19 cellular contexts compared by ENCODE assay signal in genomic region chr7:122166708-122167107, GRCh38. TPM values are rescaled to one million over a fixed set of nuclear protein-coding genes. Genes with fewer than 3 reads are reported as not detected.
A peak's percentile ranks its signal among the peaks of the same experiment; 100 is the strongest.
DNase-seq lines count a peak whose midpoint lies in the region; ATAC-seq and TF ChIP-seq lines count a peak whose summit lies in the region.
"Had no signal": no experiment of that assay in that cellular context is flagged by ENCODE, and none has a peak within 500 bp of the region (broad histone marks: within the 10 kb centered on the region; RNA-seq: fewer than 3 reads in every experiment).

No MANE protein-coding gene starts in this region.

- no peak for TF ChIP-seq CTCF in astrocyte of the cerebellum (IDR thresholded peaks at IDR 0.05; ENCODE audit: low read depth, low read length, missing control alignments)
- no peak for TF ChIP-seq CTCF in foreskin keratinocyte (conservative IDR thresholded peaks at IDR 0.05)
- TF ChIP-seq CTCF in GM13976 (IDR thresholded peaks at IDR 0.05; ENCODE audit: borderline replicate concordance, control extremely low read depth, extremely low read depth, insufficient read depth, missing control alignments), result no peak

- DNase-seq in SIG-M5 treated with dmso at 0.1 percent for 504 hours (lab: John Stamatoyannopoulos, UW; ENCODE audit: unreplicated experiment) (peak; percentile 17), SIG-M5 (lab: John Stamatoyannopoulos, UW) (no peak), astrocyte of the cerebellum (ENCODE audit: low read depth) (peak; percentile 36), foreskin keratinocyte (peak; percentile 47 to 62), stromal cell of bone marrow (ENCODE audit: low read depth) (peak; percentile 31), GM13976 (ENCODE audit: low spot score) (no peak), DMS114 treated with DMSO at 0.1 percent for 48 hours (lab: John Stamatoyannopoulos, UW; ENCODE audit: unreplicated experiment) (no peak)
- DNase-seq: activated CD4-positive, alpha-beta T cell treated with anti-CD3 and anti-CD28 coated beads for 48 hours; activated T-cell treated with anti-CD3 and anti-CD28 coated beads, Interleukin-2, amount 50 U/mL, for 72 hours; amygdala; effector memory CD4-positive, alpha-beta T cell; lower lobe of right lung; NCI-H146; NCI-H69; stimulated activated CD4-positive, alpha-beta T cell treated with anti-CD3 and anti-CD28 coated beads, Interleukin-12 subunit alpha, Interleukin-12 subunit beta, amount 100 ng/mL, for 4 hours; T-helper 9 cell; testis had no signal

- H3K27me3 ChIP-seq in foreskin keratinocyte, result no peaks in the 10 kb centered on the region
- H3K27me3 ChIP-seq: testis had no signal

- H3K4me1 ChIP-seq in foreskin keratinocyte, result no peaks in the 10 kb centered on the region
- H3K4me1 ChIP-seq: lower lobe of right lung, testis had no signal

- in situ Hi-C loops in astrocyte of the cerebellum (cut with HindIII; ENCODE audit: low sequenced_read_pairs) (no loop called here), GM13976 (cut with MboI; ENCODE audit: low sequenced_read_pairs, unreplicated experiment) (no loop called here)

- no peak overlapping the region for H3K27ac ChIP-seq in foreskin keratinocyte
- H3K27ac ChIP-seq: 22Rv1, lower lobe of right lung, testis had no signal

- ATAC-seq in foreskin keratinocyte, result peak; percentile 44
- ATAC-seq in HG02840 (IDR thresholded peaks at IDR 0.05; ENCODE audit: low FRiP score, unreplicated experiment), result no peak
- ATAC-seq: activated T-cell treated with anti-CD3 and anti-CD28 coated beads, Interleukin-2, amount 50 U/mL, for 72 hours had no signal

- no peak overlapping the region for H3K4me3 ChIP-seq in astrocyte of the cerebellum (ENCODE audit: low read depth, low read length)
- H3K4me3 ChIP-seq: lower lobe of right lung, testis had no signal

RNA-seq across cellular contexts. Expression of gene AASS, which starts 22.7 kb away (rescaled TPM):
- 12.6 and 13.6 TPM in 2 replicates for total RNA-seq in foreskin keratinocyte
- 1.7 and 2.4 TPM in 2 replicates for polyA plus RNA-seq in foreskin keratinocyte

Comparison
In these comparisons a context has a peak if more than half of its experiments do, and no peak if none do; other contexts are left out.
1. DNase-seq: peak in SIG-M5 treated with dmso at 0.1 percent for 504 hours (single experiment), astrocyte of the cerebellum (single experiment), foreskin keratinocyte (2 of 2) and stromal cell of bone marrow (single experiment); none in SIG-M5 (single experiment), GM13976 (single experiment) and DMS114 treated with DMSO at 0.1 percent for 48 hours (single experiment).